1 cellular context compared by ENCODE assay signal in genomic region chr2:102421890-102422759, GRCh38.
TF ChIP-seq lines count a peak whose summit lies in the region.

No MANE protein-coding gene starts in this region.

TF ChIP-seq in K562, 482 proteins besides CTCF, POLR2A, EP300 and RAD21 (continued from another document and continues in another):
- TF ChIP-seq, protein P1, sequence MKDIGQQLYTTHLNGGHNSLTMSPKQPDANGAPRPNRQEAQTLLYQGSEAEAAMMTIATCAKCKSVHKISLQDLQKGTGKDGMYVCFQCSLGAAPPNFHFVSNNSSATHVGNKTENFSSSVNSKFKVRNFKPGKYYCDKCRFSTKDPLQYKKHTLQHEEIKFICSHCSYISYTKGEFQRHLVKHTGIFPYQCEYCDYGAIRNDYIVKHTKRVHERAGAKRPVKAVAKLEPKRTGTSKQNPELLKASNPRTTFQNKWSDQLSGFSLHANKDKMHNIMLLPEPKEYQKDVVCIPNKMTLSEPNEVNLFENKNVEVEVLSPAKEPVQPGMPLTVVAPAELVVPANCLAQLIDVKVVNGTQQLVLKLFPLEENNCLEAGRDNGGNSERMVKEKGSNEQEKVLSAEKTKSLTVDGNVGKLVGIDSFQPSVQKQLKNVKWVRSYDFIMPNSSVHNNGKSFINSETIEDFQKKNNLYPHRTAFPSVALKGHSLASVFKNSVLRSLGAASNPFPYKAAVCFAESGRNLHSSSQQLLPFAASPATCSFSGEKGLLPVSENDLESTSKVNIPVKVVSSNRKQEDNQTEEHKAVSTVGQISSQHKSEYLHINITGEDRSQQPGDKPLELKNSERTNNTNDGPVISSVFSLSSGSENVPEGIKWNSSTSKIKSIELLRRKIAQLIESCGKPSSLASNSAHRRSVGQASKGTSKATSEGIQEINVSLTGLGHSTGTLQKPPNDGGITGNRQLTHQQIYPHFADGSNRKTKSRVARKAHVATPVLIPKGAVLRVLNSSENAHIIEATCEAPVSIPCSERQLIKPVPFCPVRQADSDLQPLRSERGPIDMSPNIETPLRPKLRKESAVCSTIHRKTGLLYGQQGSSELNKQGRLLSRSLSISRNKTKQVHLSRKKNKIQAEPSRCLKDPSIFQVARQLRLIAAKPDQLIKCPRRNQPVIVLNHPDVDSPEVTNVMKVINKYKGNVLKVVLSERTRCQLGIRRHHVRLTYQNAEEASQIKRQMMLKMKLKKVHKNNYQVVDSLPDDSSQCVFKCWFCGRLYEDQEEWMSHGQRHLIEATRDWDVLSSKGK (CRISPR knock-in tag; IDR thresholded peaks at IDR 0.05) = no peak
- TF ChIP-seq PTTG1 (tag; IDR thresholded peaks at IDR 0.05; ENCODE audit: low read depth) (no peak), ZEB2 (IDR thresholded peaks at IDR 0.05) (0 out of 2 replicates have a peak, but pooled peaks have one; percentile 29), ZKSCAN3 (CRISPR knock-in tag; IDR thresholded peaks at IDR 0.05) (no peak), ATF2 (CRISPR knock-in tag; IDR thresholded peaks at IDR 0.05) (no peak), ZNF217 (CRISPR knock-in tag; IDR thresholded peaks at IDR 0.05) (no peak), ZNF384 (IDR thresholded peaks at IDR 0.05; ENCODE audit: low read depth, low read length) (no peak), HDAC2 (IDR thresholded peaks at IDR 0.05) (peak; percentile 70; the same call in 1 of the 2 replicates), ARID3A (IDR thresholded peaks at IDR 0.05; ENCODE audit: borderline replicate concordance, low read depth, low read length) (no peak), MEIS2 (IDR thresholded peaks at IDR 0.05; ENCODE audit: partially characterized antibody) (no peak), ZNF212 (CRISPR knock-in tag; IDR thresholded peaks at IDR 0.05) (no peak), SNAPC5 (CRISPR knock-in tag; IDR thresholded peaks at IDR 0.05) (no peak), ZNF589 (CRISPR knock-in tag; IDR thresholded peaks at IDR 0.05; ENCODE audit: low read depth) (no peak; the same call in 1 of the 2 replicates), ZNF23 (CRISPR knock-in tag; IDR thresholded peaks at IDR 0.05) (no peak), ZNF263 (CRISPR knock-in tag; IDR thresholded peaks at IDR 0.05; ENCODE audit: borderline replicate concordance) (no peak), MTF1 (CRISPR knock-in tag; IDR thresholded peaks at IDR 0.05; ENCODE audit: borderline replicate concordance) (no peak), HOMEZ (CRISPR knock-in tag; IDR thresholded peaks at IDR 0.05) (no peak), XRCC5 (IDR thresholded peaks at IDR 0.05; ENCODE audit: low read depth, low read length) (no peak), CBFA2T3 (IDR thresholded peaks at IDR 0.05) (peak; percentile 84), ETV5 (CRISPR knock-in tag; IDR thresholded peaks at IDR 0.05; ENCODE audit: low read depth) (no peak), NCOR1 (IDR thresholded peaks at IDR 0.05) (peak; percentile 62), KAT8 (IDR thresholded peaks at IDR 0.05; ENCODE audit: low read depth) (no peak), RFX1 (IDR thresholded peaks at IDR 0.05) (no peak), MGA (IDR thresholded peaks at IDR 0.05) (peak; percentile 86), ETV1 (tag; conservative IDR thresholded peaks at IDR 0.05; ENCODE audit: low read depth) (peak; percentile 25; the same call in 1 of the 2 replicates), MAFK (IDR thresholded peaks at IDR 0.05; ENCODE audit: low read length) (no peak), ZNF282 (CRISPR knock-in tag; IDR thresholded peaks at IDR 0.05) (no peak), KDM2B (CRISPR knock-in tag; IDR thresholded peaks at IDR 0.05) (no peak), MTA1 (IDR thresholded peaks at IDR 0.05; ENCODE audit: borderline replicate concordance) (no peak), SOX6 (IDR thresholded peaks at IDR 0.05) (no peak)
- TF ChIP-seq, protein P2, sequence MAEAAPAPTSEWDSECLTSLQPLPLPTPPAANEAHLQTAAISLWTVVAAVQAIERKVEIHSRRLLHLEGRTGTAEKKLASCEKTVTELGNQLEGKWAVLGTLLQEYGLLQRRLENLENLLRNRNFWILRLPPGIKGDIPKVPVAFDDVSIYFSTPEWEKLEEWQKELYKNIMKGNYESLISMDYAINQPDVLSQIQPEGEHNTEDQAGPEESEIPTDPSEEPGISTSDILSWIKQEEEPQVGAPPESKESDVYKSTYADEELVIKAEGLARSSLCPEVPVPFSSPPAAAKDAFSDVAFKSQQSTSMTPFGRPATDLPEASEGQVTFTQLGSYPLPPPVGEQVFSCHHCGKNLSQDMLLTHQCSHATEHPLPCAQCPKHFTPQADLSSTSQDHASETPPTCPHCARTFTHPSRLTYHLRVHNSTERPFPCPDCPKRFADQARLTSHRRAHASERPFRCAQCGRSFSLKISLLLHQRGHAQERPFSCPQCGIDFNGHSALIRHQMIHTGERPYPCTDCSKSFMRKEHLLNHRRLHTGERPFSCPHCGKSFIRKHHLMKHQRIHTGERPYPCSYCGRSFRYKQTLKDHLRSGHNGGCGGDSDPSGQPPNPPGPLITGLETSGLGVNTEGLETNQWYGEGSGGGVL (CRISPR knock-in tag; IDR thresholded peaks at IDR 0.05) = no peak
- TF ChIP-seq, protein P3, sequence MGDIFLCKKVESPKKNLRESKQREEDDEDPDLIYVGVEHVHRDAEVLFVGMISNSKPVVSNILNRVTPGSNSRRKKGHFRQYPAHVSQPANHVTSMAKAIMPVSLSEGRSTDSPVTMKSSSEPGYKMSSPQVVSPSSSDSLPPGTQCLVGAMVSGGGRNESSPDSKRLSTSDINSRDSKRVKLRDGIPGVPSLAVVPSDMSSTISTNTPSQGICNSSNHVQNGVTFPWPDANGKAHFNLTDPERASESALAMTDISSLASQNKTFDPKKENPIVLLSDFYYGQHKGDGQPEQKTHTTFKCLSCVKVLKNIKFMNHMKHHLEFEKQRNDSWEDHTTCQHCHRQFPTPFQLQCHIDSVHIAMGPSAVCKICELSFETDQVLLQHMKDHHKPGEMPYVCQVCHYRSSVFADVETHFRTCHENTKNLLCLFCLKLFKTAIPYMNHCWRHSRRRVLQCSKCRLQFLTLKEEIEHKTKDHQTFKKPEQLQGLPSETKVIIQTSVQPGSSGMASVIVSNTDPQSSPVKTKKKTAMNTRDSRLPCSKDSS (IDR thresholded peaks at IDR 0.05; ENCODE audit: low read depth, partially characterized antibody) = no peak
- TF ChIP-seq, protein P4, sequence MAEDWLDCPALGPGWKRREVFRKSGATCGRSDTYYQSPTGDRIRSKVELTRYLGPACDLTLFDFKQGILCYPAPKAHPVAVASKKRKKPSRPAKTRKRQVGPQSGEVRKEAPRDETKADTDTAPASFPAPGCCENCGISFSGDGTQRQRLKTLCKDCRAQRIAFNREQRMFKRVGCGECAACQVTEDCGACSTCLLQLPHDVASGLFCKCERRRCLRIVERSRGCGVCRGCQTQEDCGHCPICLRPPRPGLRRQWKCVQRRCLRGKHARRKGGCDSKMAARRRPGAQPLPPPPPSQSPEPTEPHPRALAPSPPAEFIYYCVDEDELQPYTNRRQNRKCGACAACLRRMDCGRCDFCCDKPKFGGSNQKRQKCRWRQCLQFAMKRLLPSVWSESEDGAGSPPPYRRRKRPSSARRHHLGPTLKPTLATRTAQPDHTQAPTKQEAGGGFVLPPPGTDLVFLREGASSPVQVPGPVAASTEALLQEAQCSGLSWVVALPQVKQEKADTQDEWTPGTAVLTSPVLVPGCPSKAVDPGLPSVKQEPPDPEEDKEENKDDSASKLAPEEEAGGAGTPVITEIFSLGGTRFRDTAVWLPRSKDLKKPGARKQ (CRISPR knock-in tag; IDR thresholded peaks at IDR 0.05) = no peak
